1 cellular context compared by ENCODE assay signal in the genomic region with DNA sequence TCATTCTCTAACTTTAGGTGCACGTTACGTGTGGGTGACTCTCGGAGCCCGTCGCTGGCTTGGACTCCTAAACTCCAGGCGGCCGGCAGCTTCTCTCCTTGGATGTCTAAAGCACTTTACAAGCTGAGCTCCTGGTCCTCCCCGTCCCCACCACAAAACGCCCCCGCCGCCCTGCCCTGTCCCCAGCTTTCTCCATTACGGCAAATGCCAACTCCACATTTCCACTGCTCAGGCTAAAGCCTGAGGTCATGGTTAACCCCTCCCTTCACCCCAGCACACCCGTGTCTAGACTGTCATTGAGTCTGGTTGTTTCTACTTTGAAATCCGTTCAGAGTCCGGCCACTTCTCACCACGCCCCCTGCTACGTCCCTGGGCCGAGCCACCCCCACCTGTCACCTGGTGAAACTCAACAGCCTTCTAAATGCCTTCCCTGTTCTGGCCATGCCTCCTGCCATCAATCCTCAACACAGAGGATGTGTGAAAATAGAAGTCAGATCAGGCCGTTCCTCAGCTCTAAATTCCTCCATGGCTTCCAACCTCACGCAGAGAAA.
A peak's percentile ranks its signal among the peaks of the same experiment; 100 is the strongest.
TF ChIP-seq lines count a peak whose summit lies in the region.

No MANE protein-coding gene starts in this region.

TF ChIP-seq in HEK293, 187 proteins besides CTCF, POLR2A, EP300 and RAD21:
- TF ChIP-seq, protein P1, sequence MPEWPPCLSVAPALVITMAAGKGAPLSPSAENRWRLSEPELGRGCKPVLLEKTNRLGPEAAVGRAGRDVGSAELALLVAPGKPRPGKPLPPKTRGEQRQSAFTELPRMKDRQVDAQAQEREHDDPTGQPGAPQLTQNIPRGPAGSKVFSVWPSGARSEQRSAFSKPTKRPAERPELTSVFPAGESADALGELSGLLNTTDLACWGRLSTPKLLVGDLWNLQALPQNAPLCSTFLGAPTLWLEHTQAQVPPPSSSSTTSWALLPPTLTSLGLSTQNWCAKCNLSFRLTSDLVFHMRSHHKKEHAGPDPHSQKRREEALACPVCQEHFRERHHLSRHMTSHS (tag by site-specific recombination; IDR thresholded peaks at IDR 0.05): no peak
- TF ChIP-seq ZNF341 (tag by site-specific recombination; IDR thresholded peaks at IDR 0.05; ENCODE audit: low read depth): peak; percentile 9; the same call in 1 of the 2 replicates
TF ChIP-seq in HEK293: peak in this region for 1.
